ENCODE assay signal across 27 cellular contexts in genomic region chr3:154458560-154458959, GRCh38. TPM values are rescaled to one million over a fixed set of nuclear protein-coding genes. Genes with fewer than 3 reads are reported as not detected.
"Had no signal": no experiment of that assay in that cellular context is flagged by ENCODE, and none has a peak within 500 bp of the region (broad histone marks: within the 10 kb centered on the region; RNA-seq: fewer than 3 reads in every experiment).

No MANE protein-coding gene starts in this region.

- H3K4me3 ChIP-seq: dorsolateral prefrontal cortex, gastrocnemius medialis, lower lobe of right lung, ovary, psoas muscle, sigmoid colon, spleen, thoracic aorta, tibial nerve, upper lobe of right lung, uterus had no signal

- H3K4me1 ChIP-seq: gastrocnemius medialis, lower lobe of right lung, psoas muscle, sigmoid colon, spleen, tibial nerve, upper lobe of right lung, uterus had no signal

- H3K36me3 ChIP-seq: gastrocnemius medialis, lower lobe of right lung, ovary, sigmoid colon, spleen, thoracic aorta, tibial nerve, upper lobe of right lung, uterus had no signal

- H3K9me3 ChIP-seq: gastrocnemius medialis, lower lobe of right lung, ovary, sigmoid colon, thoracic aorta, tibial nerve, upper lobe of right lung, uterus had no signal

- H3K27ac ChIP-seq: dorsolateral prefrontal cortex, epithelial cell of prostate, gastrocnemius medialis, lower lobe of right lung, ovary, psoas muscle, sigmoid colon, spleen, thoracic aorta, tibial nerve, upper lobe of right lung, uterus had no signal

- ATAC-seq: esophagus mucosa; gastrocnemius medialis; left ventricle myocardium superior; lower lobe of right lung; naive thymus-derived CD8-positive, alpha-beta T cell; psoas muscle; right cardiac atrium; stimulated activated memory B cell treated with anti-CD40 and anti-IgM and Interleukin-4, amounts not matched to agents 10 μg/mL and 1 μg/mL and 100 μg/mL, for 72 hours; stimulated activated naive CD8-positive, alpha-beta T cell treated with anti-CD3 and anti-CD28 coated beads, Interleukin-15, Interleukin-2, amounts not matched to agents 100 U/mL and 50 U/mL, for 24 hours; upper lobe of right lung had no signal

- H3K27me3 ChIP-seq: dorsolateral prefrontal cortex, gastrocnemius medialis, ovary, sigmoid colon, spleen, tibial nerve, upper lobe of right lung, uterus had no signal

- FAIRE-seq: keratinocyte had no signal

- DNase-seq: dorsolateral prefrontal cortex; effector CD4-positive, alpha-beta T cell; endodermal cell; foreskin fibroblast; gastrocnemius medialis; head of caudate nucleus; left ventricle myocardium superior; lower lobe of right lung; naive thymus-derived CD8-positive, alpha-beta T cell; nephron progenitor cell; nucleus accumbens; ovary; posterior cingulate gyrus; psoas muscle; right cardiac atrium; sigmoid colon; spleen; stimulated activated CD4-positive, alpha-beta T cell treated with anti-CD3 and anti-CD28 coated beads, Interleukin-4, amount 100 ng/mL, for 4 hours; stimulated activated naive CD8-positive, alpha-beta T cell treated with anti-CD3 and anti-CD28 coated beads, Interleukin-15, Interleukin-2, amounts not matched to agents 100 U/mL and 50 U/mL, for 24 hours; upper lobe of right lung; uterus had no signal

RNA-seq across cellular contexts. Expression of gene GPR149, which starts 28.6 kb away (rescaled TPM):
- polyA plus RNA-seq: keratinocyte; naive thymus-derived CD8-positive, alpha-beta T cell; ovary; psoas muscle; right cardiac atrium; sigmoid colon; spleen had no signal
